Comparison of ENCODE assay signal across 27 cellular contexts in genomic region chr12:76265424-76266180, GRCh38.
DNase-seq lines count a peak whose midpoint lies in the region; ATAC-seq, FAIRE-seq and TF ChIP-seq lines count a peak whose summit lies in the region.
"Had no signal": no experiment of that assay in that cellular context is flagged by ENCODE, and none has a peak within 500 bp of the region (broad histone marks: within the 10 kb centered on the region; RNA-seq: fewer than 3 reads in every experiment).

No MANE protein-coding gene starts in this region.

- peaks cover 3% of the 10 kb centered on the region for H3K9me3 ChIP-seq in endothelial cell of umbilical vein (replicated peaks; ENCODE audit: control insufficient read depth, insufficient read depth, low read length)
- peaks cover 0 to 5% (median 0%) of the 10 kb centered on the region in 4 donors for H3K9me3 ChIP-seq in pancreas
- H3K9me3 ChIP-seq in colonic mucosa = no peaks in the 10 kb centered on the region
- H3K9me3 ChIP-seq: Peyer's patch, sigmoid colon, tibial artery had no signal

- no peak overlapping the region for H2AFZ ChIP-seq in endothelial cell of umbilical vein (ENCODE audit: low read depth, low read length)
- H2AFZ ChIP-seq: parathyroid adenoma had no signal

- 39 to 47% methylated on average over 3 of the region's 3 CpGs for WGBS in pancreas, 2 donors

- no peaks in the 10 kb centered on the region for H3K9me1 ChIP-seq in endothelial cell of umbilical vein (replicated peaks; ENCODE audit: control insufficient read depth, extremely low read depth, insufficient read depth, low read length)

- H3K27ac ChIP-seq in endothelial cell of umbilical vein (ENCODE audit: insufficient read depth, low read depth, low read length) (peak overlapping the region; percentile 51), pancreas (no peak overlapping the region), colonic mucosa (no peak overlapping the region)
- H3K27ac ChIP-seq: ascending aorta, parathyroid adenoma, Peyer's patch, tibial artery had no signal

- dilution Hi-C loops in endothelial cell of umbilical vein (cut with MboI; ENCODE audit: extremely low pct_ligation_motif_present, low sequenced_read_pairs) = no loop called here

- CTCF ChIA-PET in endothelial cell of umbilical vein (lab: Charles Lee) = interaction anchor here (1.1 to 2.4 kb wide), 5 partner anchors 9 to 82 kb away, joined by 3 to 13 read pairs (median 6); partner anchors contain the start of gene BBS10

- H3K79me2 ChIP-seq in endothelial cell of umbilical vein (ENCODE audit: control insufficient read depth, insufficient read depth, low read length) = peaks cover 95% of the 10 kb centered on the region
- H3K79me2 ChIP-seq: parathyroid adenoma had no signal

- POLR2A ChIA-PET in endothelial cell of umbilical vein (lab: Charles Lee) = interaction anchor here (1.6 kb wide), 1 partner anchor 12 kb away, joined by 4 read pairs; no protein-coding TSS in a partner anchor

- peak overlapping the region; percentile 31 for H3K9ac ChIP-seq in endothelial cell of umbilical vein (replicated peaks; ENCODE audit: extremely low read depth, insufficient read depth, low read length)
- H3K9ac ChIP-seq in colonic mucosa (ENCODE audit: low read depth in 2 of 2, low read length in 2 of 2) = no peak overlapping the region
- H3K9ac ChIP-seq: parathyroid adenoma had no signal

- no peak for TF ChIP-seq POLR2A in endothelial cell of umbilical vein (IDR thresholded peaks at IDR 0.05; ENCODE audit: low read depth, low read length)

- no TSS peak for BruUV-seq in endothelial cell of umbilical vein (replicated peaks; lab: Mats Ljungman, UMichigan)

- TF ChIP-seq CTCF in endothelial cell of umbilical vein (IDR thresholded peaks at IDR 0.05; ENCODE audit: extremely low read depth in 1 of 2, insufficient read depth in 1 of 2, low read depth in 1 of 2, low read length in 2 of 2) (no peak), pancreas (IDR thresholded peaks at IDR 0.05) (no peak), colonic mucosa (IDR thresholded peaks at IDR 0.05) (no peak)

- H3K4me2 ChIP-seq in endothelial cell of umbilical vein (ENCODE audit: insufficient read depth, low read length) = peak overlapping the region; percentile 47

- DNase-seq in ELR (ENCODE audit: low read depth) (peak; percentile 42), endothelial cell of umbilical vein (ENCODE audit: low read depth, low spot score) (peak; percentile 13), pancreas (no peak), colonic mucosa (no peak), hypothalamus (lab: John Stamatoyannopoulos, UW) (no peak)
- DNase-seq in stimulated activated CD4-positive, alpha-beta T cell treated with anti-CD3 and anti-CD28 coated beads, Interleukin-12 subunit alpha, Interleukin-12 subunit beta, amount 100 ng/mL, for 4 hours = no peak
- DNase-seq: activated CD8-positive, alpha-beta memory T cell treated with anti-CD3 and anti-CD28 coated beads for 24 hours; activated naive CD4-positive, alpha-beta T cell treated with anti-CD3 and anti-CD28 coated beads, Interleukin-2, amount 50 U/mL, for 16 hours; activated T-cell treated with anti-CD3 and anti-CD28 coated beads, Interleukin-2, amount 50 U/mL, for 48 hours; CD4-positive, alpha-beta T cell; DMS153; hippocampal formation; islet precursor cell; NCI-H1092 treated with DMSO at 0.1 percent for 48 hours; NCI-H2081; NCI-H510A; NK-92 treated with Interleukin-12 subunit alpha and Interleukin-12 subunit beta, amount 100 ng/mL, for 24 hours; Peyer's patch; sigmoid colon; stimulated activated CD4-positive, alpha-beta T cell treated with anti-CD3 and anti-CD28 coated beads, Interleukin-1b, Interleukin-23, amount 100 ng/mL, for 48 hours; stimulated activated naive CD4-positive, alpha-beta T cell; tibial artery had no signal

- no peaks in the 10 kb centered on the region for H4K20me1 ChIP-seq in endothelial cell of umbilical vein (replicated peaks; ENCODE audit: control insufficient read depth, extremely low read depth, insufficient read depth, low read length)

- FAIRE-seq in TTC549 (lab: Jason Lieb, UNC) (peak; percentile 99), endothelial cell of umbilical vein (lab: Jason Lieb, UNC) (peak; percentile 66), pancreas (lab: Jason Lieb, UNC) (peak; percentile 99)
- FAIRE-seq: H1 had no signal

- H3K36me3 ChIP-seq in endothelial cell of umbilical vein (ENCODE audit: control insufficient read depth in 2 of 2, extremely low read depth in 1 of 2, insufficient read depth in 2 of 2, low read length in 2 of 2) (peaks cover 0 to 4% of the 10 kb centered on the region in 2 experiments), pancreas (no peaks in the 10 kb centered on the region), colonic mucosa (no peaks in the 10 kb centered on the region)
- H3K36me3 ChIP-seq: ascending aorta, Peyer's patch, sigmoid colon, tibial artery had no signal

- H3K4me1 ChIP-seq in endothelial cell of umbilical vein (ENCODE audit: control insufficient read depth, extremely low read depth, insufficient read depth, low read length) (peaks cover 36% of the 10 kb centered on the region), pancreas (no peaks in the 10 kb centered on the region), colonic mucosa (no peaks in the 10 kb centered on the region)
- H3K4me1 ChIP-seq: ascending aorta, parathyroid adenoma, Peyer's patch, sigmoid colon had no signal

- ATAC-seq in pancreas (no peak), HG02884 (IDR thresholded peaks at IDR 0.05; ENCODE audit: unreplicated experiment) (no peak)

- H3K27me3 ChIP-seq in endothelial cell of umbilical vein (ENCODE audit: control insufficient read depth in 2 of 2, insufficient read depth in 2 of 2, low read length in 2 of 2) = no peaks in the 10 kb centered on the region
- no peaks in the 10 kb centered on the region for H3K27me3 ChIP-seq in pancreas
- no peaks in the 10 kb centered on the region for H3K27me3 ChIP-seq in colonic mucosa
- H3K27me3 ChIP-seq: ascending aorta, Peyer's patch, sigmoid colon, tibial artery had no signal

- no peak overlapping the region for H3K4me3 ChIP-seq in endothelial cell of umbilical vein (replicated peaks in 1 of 3; ENCODE audit: insufficient read depth in 1 of 3, low read depth in 1 of 3, low read length in 3 of 3)
- H3K4me3 ChIP-seq in pancreas = no peak overlapping the region
- no peak overlapping the region for H3K4me3 ChIP-seq in colonic mucosa
- H3K4me3 ChIP-seq: ascending aorta, Peyer's patch, sigmoid colon, tibial artery had no signal

- intact Hi-C loops in endothelial cell of umbilical vein (cut with micrococcal nuclease) = loop anchor here (1.0 kb wide), 1 partner anchor 10 kb away; no protein-coding TSS in a partner anchor
- intact Hi-C loops in pancreas (cut with DNase I) = no loop called here
- intact Hi-C loops in colonic mucosa (cut with DNase I) = no loop called here

TF ChIP-seq in endothelial cell of umbilical vein, 7 proteins besides CTCF, POLR2A, EP300 and RAD21:
- no peak for TF ChIP-seq EZH2 (IDR thresholded peaks at IDR 0.05; ENCODE audit: borderline replicate concordance, low read depth, low read length, severe bottlenecking)
- TF ChIP-seq, protein P1, sequence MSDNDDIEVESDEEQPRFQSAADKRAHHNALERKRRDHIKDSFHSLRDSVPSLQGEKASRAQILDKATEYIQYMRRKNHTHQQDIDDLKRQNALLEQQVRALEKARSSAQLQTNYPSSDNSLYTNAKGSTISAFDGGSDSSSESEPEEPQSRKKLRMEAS (IDR thresholded peaks at IDR 0.05; ENCODE audit: insufficient read depth, insufficient read length) = no peak
- TF ChIP-seq JUN (IDR thresholded peaks at IDR 0.05; ENCODE audit: borderline replicate concordance, insufficient read depth, insufficient read length, low read depth) = no peak
- no peak for TF ChIP-seq MYC (IDR thresholded peaks at IDR 0.05; ENCODE audit: low read depth, low read length)
- TF ChIP-seq POLR2AphosphoS5 (IDR thresholded peaks at IDR 0.05; ENCODE audit: insufficient read depth, low read depth, low read length) = no peak

Comparison
In these comparisons a context has a peak if more than half of its experiments do, and no peak if none do; other contexts are left out.
1. DNase-seq: peak in ELR (single experiment) and endothelial cell of umbilical vein (single experiment); none in pancreas (0 of 6), stimulated activated CD4-positive, alpha-beta T cell treated with anti-CD3 and anti-CD28 coated beads, Interleukin-12 subunit alpha, Interleukin-12 subunit beta, amount 100 ng/mL, for 4 hours (single experiment), colonic mucosa (single experiment) and hypothalamus (0 of 51).